7 cellular contexts compared by ENCODE assay signal in the genomic region with DNA sequence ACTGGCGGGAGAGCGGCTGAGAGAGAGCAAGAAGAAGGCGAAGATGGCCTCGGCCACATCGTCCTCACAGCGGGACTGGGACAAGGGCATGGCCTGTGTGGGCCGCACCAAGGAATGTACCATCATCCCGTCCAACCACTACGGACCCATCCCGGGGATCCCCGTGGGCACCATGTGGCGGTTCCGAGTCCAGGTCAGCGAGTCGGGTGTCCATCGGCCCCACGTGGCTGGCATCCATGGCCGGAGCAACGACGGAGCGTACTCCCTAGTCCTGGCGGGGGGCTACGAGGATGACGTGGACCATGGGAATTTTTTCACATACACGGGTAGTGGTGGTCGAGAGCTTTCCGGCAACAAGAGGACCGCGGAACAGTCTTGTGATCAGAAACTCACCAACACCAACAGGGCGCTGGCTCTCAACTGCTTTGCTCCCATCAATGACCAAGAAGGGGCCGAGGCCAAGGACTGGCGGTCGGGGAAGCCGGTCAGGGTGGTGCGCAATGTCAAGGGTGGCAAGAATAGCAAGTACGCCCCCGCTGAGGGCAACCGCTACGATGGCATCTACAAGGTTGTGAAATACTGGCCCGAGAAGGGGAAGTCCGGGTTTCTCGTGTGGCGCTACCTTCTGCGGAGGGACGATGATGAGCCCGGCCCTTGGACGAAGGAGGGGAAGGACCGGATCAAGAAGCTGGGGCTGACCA.
DNase-seq lines count a peak whose midpoint lies in the region; ATAC-seq, FAIRE-seq and TF ChIP-seq lines count a peak whose summit lies in the region.
"Not testable (repeated sequence)": the region's sequence is repeated elsewhere in the genome, so short reads cannot be mapped to it uniquely, and the experiment has no call there.

No MANE protein-coding gene starts in this region.

- not testable (repeated sequence) for H2AFZ ChIP-seq in neuronal stem cell (ENCODE audit: low read length)

- H3K27ac Mint-ChIP-seq in progenitor cell of endocrine pancreas, result peak overlapping the region; percentile 91

- not testable (repeated sequence) for H3K9me3 Mint-ChIP-seq in progenitor cell of endocrine pancreas (ENCODE audit: low read depth)

- H3K9me3 ChIP-seq in RWPE2 (ENCODE audit: severe bottlenecking); kidney (ENCODE audit: control insufficient read depth in 1 of 2, low read length in 2 of 2); neuronal stem cell (replicated peaks in 1 of 2; ENCODE audit: control insufficient read depth in 2 of 2, insufficient read depth in 1 of 2, low read depth in 1 of 2, low read length in 2 of 2); upper lobe of right lung: not testable (repeated sequence)

- H3K14ac ChIP-seq in neuronal stem cell (ENCODE audit: low read length), result not testable (repeated sequence)

- FAIRE-seq in kidney (lab: Jason Lieb, UNC), result not testable (repeated sequence)

- H3K36me3 Mint-ChIP-seq in progenitor cell of endocrine pancreas (ENCODE audit: insufficient read depth), result peaks cover 20% of the 10 kb centered on the region

- not testable (repeated sequence) for H2BK120ac ChIP-seq in neuronal stem cell (ENCODE audit: low read depth, low read length)

- intact Hi-C loops in Right ventricle myocardium superior (cut with DNase I); left cardiac atrium (cut with DNase I); kidney (cut with DNase I); upper lobe of right lung (cut with DNase I): not testable (repeated sequence)

- H3K9ac ChIP-seq in kidney (ENCODE audit: low read length in 2 of 2); neuronal stem cell (ENCODE audit: low read depth, low read length, poor library complexity): not testable (repeated sequence)

- H3K27me3 Mint-ChIP-seq in progenitor cell of endocrine pancreas, result not testable (repeated sequence)

- not testable (repeated sequence) for H2BK15ac ChIP-seq in neuronal stem cell (ENCODE audit: low read length)

- not testable (repeated sequence) for TF ChIP-seq CTCF in RWPE2 (IDR thresholded peaks at IDR 0.05; ENCODE audit: poor library complexity, severe bottlenecking); kidney (IDR thresholded peaks at IDR 0.05; ENCODE audit: borderline replicate concordance, extremely low read depth, insufficient read depth); progenitor cell of endocrine pancreas (IDR thresholded peaks at IDR 0.05; ENCODE audit: unreplicated experiment); upper lobe of right lung (IDR thresholded peaks at IDR 0.05)

- peak; percentile 30 for DNase-seq in RWPE2 (ENCODE audit: low spot score)
- peak; percentile 40 for DNase-seq in Right ventricle myocardium superior
- not testable (repeated sequence) for DNase-seq in left cardiac atrium; neuronal stem cell (ENCODE audit: low spot score); progenitor cell of endocrine pancreas (ENCODE audit: low spot score, unreplicated experiment)
- peak; percentile 45 for DNase-seq in kidney
- DNase-seq in upper lobe of right lung, result peak; percentile 51

- H3K23ac ChIP-seq in neuronal stem cell (ENCODE audit: low read depth, low read length, poor library complexity), result peak overlapping the region; percentile 73

- not testable (repeated sequence) for H3K27ac ChIP-seq in RWPE2 (ENCODE audit: poor library complexity, severe bottlenecking); kidney (ENCODE audit: low read depth in 2 of 2, low read length in 2 of 2); neuronal stem cell (replicated peaks; ENCODE audit: low read length); upper lobe of right lung

- not testable (repeated sequence) for H3K36me3 ChIP-seq in RWPE2 (ENCODE audit: low read depth); kidney (ENCODE audit: control insufficient read depth in 1 of 2, insufficient read depth in 2 of 2, low read length in 2 of 2); neuronal stem cell (replicated peaks in 1 of 2; ENCODE audit: control insufficient read depth in 2 of 2, insufficient read depth in 2 of 2, low read length in 2 of 2); upper lobe of right lung

- not testable (repeated sequence) for H3K4me2 ChIP-seq in neuronal stem cell (ENCODE audit: insufficient read depth, low read length, poor library complexity, severe bottlenecking)

- H3K4me1 ChIP-seq in RWPE2 (ENCODE audit: insufficient read depth, poor library complexity, severe bottlenecking); kidney (ENCODE audit: control insufficient read depth in 1 of 2, insufficient read depth in 1 of 2, low read depth in 1 of 2, low read length in 2 of 2); neuronal stem cell (ENCODE audit: control insufficient read depth in 2 of 2, insufficient read depth in 1 of 2, low read depth in 1 of 2, low read length in 2 of 2); upper lobe of right lung: not testable (repeated sequence)

- not testable (repeated sequence) for H3K18ac ChIP-seq in neuronal stem cell (ENCODE audit: low read length)

- WGBS in neuronal stem cell (ENCODE audit: extremely low coverage in 2 of 2, insufficient read length in 2 of 2, insufficient replicate concordance in 1 of 2), 2 donors, result no CpG with 5 or more reads among the region's 48 CpGs

- not testable (repeated sequence) for H2AK5ac ChIP-seq in neuronal stem cell (ENCODE audit: low read depth, low read length)

- H3K4me3 Mint-ChIP-seq in progenitor cell of endocrine pancreas (ENCODE audit: low read depth), result not testable (repeated sequence)

- ATAC-seq in RWPE2 (ENCODE audit: low read depth), result not testable (repeated sequence)
- peak; percentile 8 for ATAC-seq in Right ventricle myocardium superior (ENCODE audit: poor library complexity)
- peak; percentile 17 to 32 for ATAC-seq in left cardiac atrium
- ATAC-seq in upper lobe of right lung, result peak; percentile 36

- not testable (repeated sequence) for H2BK12ac ChIP-seq in neuronal stem cell (ENCODE audit: low read length)

- H2BK5ac ChIP-seq in neuronal stem cell (ENCODE audit: low read length), result not testable (repeated sequence)

- not testable (repeated sequence) for H4K91ac ChIP-seq in neuronal stem cell (ENCODE audit: low read depth, low read length, poor library complexity)

- not testable (repeated sequence) for H3K79me1 ChIP-seq in neuronal stem cell (ENCODE audit: low read depth, low read length)

- H3K4me1 Mint-ChIP-seq in progenitor cell of endocrine pancreas (ENCODE audit: low read depth), result not testable (repeated sequence)

- H3K4me3 ChIP-seq in RWPE2 (ENCODE audit: severe bottlenecking); kidney (ENCODE audit: low read length in 2 of 2); neuronal stem cell (ENCODE audit: low read length in 2 of 2); upper lobe of right lung: not testable (repeated sequence)

- not testable (repeated sequence) for H3K27me3 ChIP-seq in RWPE2 (ENCODE audit: insufficient read depth, poor library complexity, severe bottlenecking); neuronal stem cell (ENCODE audit: control insufficient read depth in 3 of 3, insufficient read depth in 3 of 3, low read depth in 1 of 3, low read length in 3 of 3); upper lobe of right lung

- not testable (repeated sequence) for H4K8ac ChIP-seq in neuronal stem cell (ENCODE audit: low read depth, low read length)

- not testable (repeated sequence) for H3K4ac ChIP-seq in neuronal stem cell (ENCODE audit: low read length)
